In genomic region chr20:49712918-49713778, GRCh38 we compare ENCODE assay signal across 8 cellular contexts. TPM values are rescaled to one million over a fixed set of nuclear protein-coding genes. Genes with fewer than 3 reads are reported as not detected.
A peak's percentile ranks its signal among the peaks of the same experiment; 100 is the strongest.
DNase-seq lines count a peak whose midpoint lies in the region; ATAC-seq, FAIRE-seq and TF ChIP-seq lines count a peak whose summit lies in the region.

No MANE protein-coding gene starts in this region.

- TF ChIP-seq RAD21 in SK-N-SH (IDR thresholded peaks at IDR 0.05; ENCODE audit: low read length): no peak
- no peak; a peak in 1 of 4 replicates for TF ChIP-seq RAD21 in K562 (CRISPR knock-in tag; conservative IDR thresholded peaks at IDR 0.05 in 1 of 2, IDR thresholded peaks at IDR 0.05 in 1 of 2)

- H3K4me3 ChIP-seq in SK-N-SH (ENCODE audit: low read depth in 2 of 2, low read length in 1 of 2) (peak overlapping the region; percentile 71 to 93), K562 (peak overlapping the region; percentile 78), iPS-20b (ENCODE audit: low read length) (peak overlapping the region; percentile 96), smooth muscle cell (peak overlapping the region; percentile 84)

- FAIRE-seq in K562 (lab: Jason Lieb, UNC): no peak

- no peak for TF ChIP-seq CTCF in SK-N-SH (IDR thresholded peaks at IDR 0.05)
- TF ChIP-seq CTCF in K562 (IDR thresholded peaks at IDR 0.05 in 2 of 3, conservative IDR thresholded peaks at IDR 0.05 in 1 of 3; ENCODE audit: insufficient read depth in 2 of 3, low read depth in 1 of 3, low read length in 3 of 3): no peak
- TF ChIP-seq CTCF in smooth muscle cell (IDR thresholded peaks at IDR 0.05; ENCODE audit: borderline replicate concordance, insufficient read depth, poor library complexity, severe bottlenecking): no peak

- intact Hi-C loops in K562 (cut with micrococcal nuclease): loop anchor here (2.0 to 10.0 kb wide), 3 partner anchors 54 to 102 kb away; partner anchors contain the start of gene SLC9A8

- H4K20me1 ChIP-seq in SK-N-SH (ENCODE audit: insufficient read depth) (peaks cover 40% of the 10 kb centered on the region), K562 (replicated peaks; ENCODE audit: control insufficient read depth, insufficient read depth, low read length) (peaks cover 7% of the 10 kb centered on the region; the same call in 1 of the 2 replicates), smooth muscle cell (ENCODE audit: low read depth) (peaks cover 45% of the 10 kb centered on the region)

- H3F3A ChIP-seq in SK-N-SH (replicated peaks; ENCODE audit: insufficient read depth): no peaks in the 10 kb centered on the region
- no peaks in the 10 kb centered on the region for H3F3A ChIP-seq in smooth muscle cell (ENCODE audit: low read depth)

- H3K9me1 ChIP-seq in K562 (ENCODE audit: control insufficient read depth, insufficient read depth, low read length): no peaks in the 10 kb centered on the region

- ATAC-seq in GM19025 (IDR thresholded peaks at IDR 0.05; ENCODE audit: low read depth, unreplicated experiment) (peak; percentile 41), HG03196 (IDR thresholded peaks at IDR 0.05; ENCODE audit: unreplicated experiment) (peak; percentile 50), K562 (peak; percentile 60)

- POLR2A ChIA-PET in SK-N-SH (lab: Yijun Ruan, JAX): interaction anchor here (0.6 kb wide), 1 partner anchor 43 kb away, joined by 3 read pairs; no protein-coding TSS in a partner anchor
- POLR2A ChIA-PET in K562 (lab: Yijun Ruan, JAX): interaction anchor here (0.6 to 1.6 kb wide), 6 partner anchors 10 to 132 kb away, joined by 3 to 5 read pairs (median 3); no protein-coding TSS in a partner anchor

- no TSS peak for BruUV-seq in K562 (replicated peaks; lab: Mats Ljungman, UMichigan)

- H3K4me1 ChIP-seq in SK-N-SH (ENCODE audit: control insufficient read depth in 1 of 2, insufficient read depth in 2 of 2, low read depth in 1 of 2, low read length in 1 of 2): peaks cover 6 to 8% of the 10 kb centered on the region in 2 experiments; a peak in 3 of 4 replicates
- H3K4me1 ChIP-seq in K562 (replicated peaks in 1 of 2; ENCODE audit: control insufficient read depth in 2 of 2, insufficient read depth in 2 of 2, low read length in 2 of 2): peaks cover 21% of the 10 kb centered on the region in 2 experiments; a peak in 3 of 5 replicates
- peaks cover 11% of the 10 kb centered on the region; the same call in 1 of the 2 replicates for H3K4me1 ChIP-seq in iPS-20b (ENCODE audit: insufficient read depth, low read length)
- H3K4me1 ChIP-seq in smooth muscle cell (ENCODE audit: low read depth): peaks cover 11% of the 10 kb centered on the region

- no peaks in the 10 kb centered on the region for H3K9me2 ChIP-seq in SK-N-SH

- TF ChIP-seq EP300 in SK-N-SH (IDR thresholded peaks at IDR 0.05; ENCODE audit: borderline replicate concordance in 1 of 2, low read depth in 1 of 2, low read length in 1 of 2) (no peak), K562 (IDR thresholded peaks at IDR 0.05; ENCODE audit: low read length) (no peak)

- H3K79me2 ChIP-seq in SK-N-SH (ENCODE audit: insufficient read depth): peaks cover 58% of the 10 kb centered on the region
- H3K79me2 ChIP-seq in K562 (ENCODE audit: control insufficient read depth, insufficient read depth, low read length): peaks cover 53% of the 10 kb centered on the region
- peaks cover 57% of the 10 kb centered on the region for H3K79me2 ChIP-seq in smooth muscle cell (ENCODE audit: low read depth)

- WGBS in SK-N-SH (ENCODE audit: low lambda C conversion rate): 2% methylated on average over 53 of the region's 78 CpGs
- 1% methylated on average over 28 of the region's 78 CpGs for WGBS in K562 (ENCODE audit: insufficient coverage, low coverage, missing lambda C conversion rate)
- 0% methylated on average over 33 of the region's 78 CpGs for WGBS in smooth muscle cell (ENCODE audit: low lambda C conversion rate)

- H3K9ac ChIP-seq in SK-N-SH (peak overlapping the region; percentile 88), K562 (ENCODE audit: insufficient read depth in 1 of 2, low read depth in 2 of 2, low read length in 2 of 2) (peak overlapping the region; percentile 85 to 94), iPS-20b (ENCODE audit: low read depth, low read length) (peak overlapping the region; percentile 92; the same call in 1 of the 2 replicates), smooth muscle cell (ENCODE audit: low read depth) (peak overlapping the region; percentile 86)

- H3K9me3 ChIP-seq in SK-N-SH: no peaks in the 10 kb centered on the region
- H3K9me3 ChIP-seq in K562 (replicated peaks; ENCODE audit: control insufficient read depth, insufficient read depth, low read depth, low read length): no peaks in the 10 kb centered on the region
- H3K9me3 ChIP-seq in iPS-20b (ENCODE audit: insufficient read depth, low read depth, low read length): no peaks in the 10 kb centered on the region
- H3K9me3 ChIP-seq in smooth muscle cell (replicated peaks; ENCODE audit: low read depth): no peaks in the 10 kb centered on the region

- H3K27ac ChIP-seq in SK-N-SH (ENCODE audit: low read depth in 2 of 2, low read length in 1 of 2) (peak overlapping the region; percentile 41 to 58), K562 (ENCODE audit: extremely low read depth, low read depth, low read length) (peak overlapping the region; percentile 86), iPS-20b (ENCODE audit: low read length) (peak overlapping the region; percentile 89), smooth muscle cell (ENCODE audit: low read depth) (peak overlapping the region; percentile 53)

- DNase-seq in Ammon's horn (ENCODE audit: low spot score): peak; percentile 22
- peak; percentile 76 for DNase-seq in SK-N-SH
- peak; percentile 39 to 68 (median 57) for DNase-seq in K562 (ENCODE audit: extremely low read depth in 1 of 4, low spot score in 3 of 4)
- no peak for DNase-seq in smooth muscle cell (lab: John Stamatoyannopoulos, UW; ENCODE audit: unreplicated experiment)
- DNase-seq in NCI-H2196 treated with DMSO at 0.1 percent for 48 hours (lab: John Stamatoyannopoulos, UW; ENCODE audit: unreplicated experiment): no peak

- in situ Hi-C loops in K562 (cut with MboI): no loop called here

- H2AFZ ChIP-seq in SK-N-SH (ENCODE audit: low read depth) (no peak overlapping the region; the same call in 1 of the 2 replicates), K562 (ENCODE audit: low read depth, low read length) (peak overlapping the region; percentile 51), smooth muscle cell (ENCODE audit: low read depth) (peak overlapping the region; percentile 83)

- H3K36me3 ChIP-seq in SK-N-SH (replicated peaks in 1 of 2; ENCODE audit: control insufficient read depth in 1 of 2, insufficient read depth in 2 of 2, low read length in 1 of 2) (no peaks in the 10 kb centered on the region), K562 (ENCODE audit: control insufficient read depth, insufficient read depth, low read length) (peaks cover 3% of the 10 kb centered on the region; the same call in 2 of the 3 replicates), iPS-20b (ENCODE audit: insufficient read depth, low read depth, low read length) (no peaks in the 10 kb centered on the region), smooth muscle cell (ENCODE audit: low read depth) (no peaks in the 10 kb centered on the region)

- H3K4me2 ChIP-seq in SK-N-SH: peak overlapping the region; percentile 88
- peak overlapping the region; percentile 72; the same call in 1 of the 2 replicates for H3K4me2 ChIP-seq in K562 (ENCODE audit: insufficient read depth, low read length)
- H3K4me2 ChIP-seq in smooth muscle cell: peak overlapping the region; percentile 94

- H3K27me3 ChIP-seq in SK-N-SH (ENCODE audit: insufficient read depth): no peaks in the 10 kb centered on the region
- no peaks in the 10 kb centered on the region for H3K27me3 ChIP-seq in K562 (ENCODE audit: control insufficient read depth in 2 of 2, insufficient read depth in 2 of 2, low read length in 2 of 2)
- H3K27me3 ChIP-seq in iPS-20b (ENCODE audit: insufficient read depth, low read length): no peaks in the 10 kb centered on the region
- no peaks in the 10 kb centered on the region for H3K27me3 ChIP-seq in smooth muscle cell (ENCODE audit: low read depth)

- TF ChIP-seq POLR2A in K562 (conservative IDR thresholded peaks at IDR 0.05): peak; percentile 49; the same call in 1 of the 2 replicates

- CTCF ChIA-PET in SK-N-SH (lab: Yijun Ruan, JAX): interaction anchor here (0.6 to 1.5 kb wide), 3 partner anchors 11 to 133 kb away, joined by 3 to 6 read pairs (median 3); no protein-coding TSS in a partner anchor
- CTCF ChIA-PET in K562 (lab: Yijun Ruan, JAX; ENCODE audit: low intra/inter-chr PET ratio): interaction anchor here (0.6 kb wide), 1 partner anchor 13 kb away, joined by 6 read pairs; no protein-coding TSS in a partner anchor

TF ChIP-seq in SK-N-SH, 30 proteins besides CTCF, POLR2A, EP300 and RAD21 (continues in another document):
- no peak for TF ChIP-seq FOXJ3 (CRISPR knock-in tag; IDR thresholded peaks at IDR 0.05)
- TF ChIP-seq GABPA (IDR thresholded peaks at IDR 0.05; ENCODE audit: low read depth): no peak; the same call in 1 of the 2 replicates

TF ChIP-seq in K562, 482 proteins besides CTCF, POLR2A, EP300 and RAD21 (continues in another document):
- TF ChIP-seq ZC3H8 (IDR thresholded peaks at IDR 0.05) (no peak), ZKSCAN8 (CRISPR knock-in tag; IDR thresholded peaks at IDR 0.05) (no peak), ZNF699 (CRISPR knock-in tag; IDR thresholded peaks at IDR 0.05; ENCODE audit: insufficient replicate concordance) (no peak)

RNA-seq across cellular contexts. Expression of gene B4GALT5, which starts 0.5 kb away (rescaled TPM):
- 35.1 and 40.5 TPM in 2 replicates for polyA plus RNA-seq in SK-N-SH (2012; rRNA removed)
- 42.3 and 44.9 TPM in 2 replicates for polyA plus RNA-seq in SK-N-SH (2012; cell fraction: cytosol; rRNA removed)
- 13.2 and 19.3 TPM in 2 replicates for polyA plus RNA-seq in SK-N-SH (2012; cell fraction: nucleus; rRNA removed)
- total RNA-seq in K562 (2011; cell fraction: chromatin; rRNA removed; ENCODE audit: low replicate concordance): 25.2 and 26.6 TPM in 2 replicates
- total RNA-seq in K562 (2011; cell fraction: nucleolus; rRNA removed): 24.6 and 27.5 TPM in 2 replicates
- 39.2 and 61.3 TPM in 2 replicates for total RNA-seq in K562 (2011; cell fraction: nucleoplasm; rRNA removed)
- 8.5 and 9.6 TPM in 2 replicates for total RNA-seq in K562 (2014; rRNA removed)
- total RNA-seq in K562 (2014; rRNA removed; fragmentation: Illumina TruSeq; extraction: Trizol): 23.4 and 24.2 TPM in 2 replicates
- total RNA-seq in K562 (2015; rRNA removed; fragmentation: Illumina TruSeq; extraction: Trizol): 24.1 and 25.4 TPM in 2 replicates
- total RNA-seq in K562 (2021): 23.7 and 25.7 TPM in 2 replicates
- 22.2 and 32.4 TPM in 2 replicates for polyA plus RNA-seq in K562 (2011; rRNA removed)
- 23.3 and 23.6 TPM in 2 replicates for polyA plus RNA-seq in K562 (2011; cell fraction: cytosol; rRNA removed)
- 12.0 and 14.7 TPM in 2 replicates for polyA plus RNA-seq in K562 (2011; cell fraction: nucleus; rRNA removed)
- polyA plus RNA-seq in K562 (2012): 10.9 and 18.2 TPM in 2 replicates
- 30.9 and 32.6 TPM in 2 replicates for polyA plus RNA-seq in K562 (2014; fragmentation: Illumina TruSeq; extraction: Trizol)
- 10 to 100 TPM; 12.2 to 17.5 TPM for polyA plus RNA-seq in K562 (2014; fragmentation: Nextera tagmentation; extraction: Ambion mirVana)
- polyA plus RNA-seq in K562 (2014; rRNA removed): 16.4 and 20.0 TPM in 2 replicates
- 31.7 and 44.1 TPM in 2 replicates for polyA minus RNA-seq in K562 (2011; rRNA and poly(A)+ RNA removed)
- polyA minus RNA-seq in K562 (2011; cell fraction: cytosol; rRNA and poly(A)+ RNA removed): 17.4 and 24.1 TPM in 2 replicates
- 5.0 and 6.2 TPM in 2 replicates for polyA minus RNA-seq in K562 (2011; cell fraction: nucleus; rRNA and poly(A)+ RNA removed)
- 25.6 and 26.0 TPM in 2 replicates for total RNA-seq in smooth muscle cell
- polyA plus RNA-seq in smooth muscle cell: 8.2 and 12.0 TPM in 2 replicates

Comparison
In these comparisons a context has a peak if more than half of its experiments do, and no peak if none do; other contexts are left out.
1. DNase-seq: peak in Ammon's horn (single experiment), SK-N-SH (single experiment) and K562 (4 of 4); none in smooth muscle cell (single experiment) and NCI-H2196 treated with DMSO at 0.1 percent for 48 hours (single experiment).
2. Peak in every context shown above with its lines, with median percentiles within 50 percentile points of each other: ATAC-seq, H3K27ac ChIP-seq, H3K4me2 ChIP-seq, H3K4me3 ChIP-seq and H3K9ac ChIP-seq.